In genomic region chrX:70452143-70452733, GRCh38 we compare ENCODE assay signal across 8 cellular contexts. TPM values are rescaled to one million over a fixed set of nuclear protein-coding genes. Genes with fewer than 3 reads are reported as not detected.
A peak's percentile ranks its signal among the peaks of the same experiment; 100 is the strongest.
DNase-seq lines count a peak whose midpoint lies in the region; ATAC-seq and TF ChIP-seq lines count a peak whose summit lies in the region.

No MANE protein-coding gene starts in this region.

- H3K23ac ChIP-seq in mesenchymal stem cell (ENCODE audit: low read length in 2 of 2), result no peak overlapping the region

- CTCF ChIA-PET in HEK293 (lab: Yijun Ruan, JAX), result interaction anchor here (0.6 to 7.8 kb wide), 10 partner anchors 10 to 508 kb away, joined by 3 to 48 read pairs (median 4); no protein-coding TSS in a partner anchor

- H3K9me3 ChIP-seq in HEK293 (ENCODE audit: control insufficient read depth, insufficient read depth, low read depth, low read length) (no peaks in the 10 kb centered on the region), mesenchymal stem cell (ENCODE audit: control insufficient read depth, low read length) (no peaks in the 10 kb centered on the region)

- H3K4me3 ChIP-seq in HEK293 (ENCODE audit: low read depth, low read length) (peak overlapping the region; percentile 39), mesenchymal stem cell (ENCODE audit: insufficient read depth in 1 of 2, low read depth in 1 of 2, low read length in 2 of 2) (peak overlapping the region; percentile 60 to 76)

- 1% methylated on average over 39 of the region's 39 CpGs for WGBS in mesenchymal stem cell

- peak overlapping the region; percentile 74 for H3K9ac ChIP-seq in mesenchymal stem cell (ENCODE audit: low read length)

- peak overlapping the region; percentile 74 for H3K4me2 ChIP-seq in mesenchymal stem cell (ENCODE audit: low read length, poor library complexity, severe bottlenecking)

- no peak overlapping the region for H2AFZ ChIP-seq in mesenchymal stem cell (ENCODE audit: low read depth, low read length)

- H4K8ac ChIP-seq in mesenchymal stem cell (ENCODE audit: low read length), result peak overlapping the region; percentile 85

- H3K36me3 ChIP-seq in HEK293 (ENCODE audit: control insufficient read depth in 2 of 2, insufficient read depth in 1 of 2, low read length in 2 of 2) (peaks cover 0 to 6% of the 10 kb centered on the region in 2 experiments; a peak in 1 of 3 replicates), mesenchymal stem cell (ENCODE audit: control insufficient read depth in 1 of 2, insufficient read depth in 2 of 2, low read depth in 1 of 2, low read length in 2 of 2) (no peaks in the 10 kb centered on the region)

- peak overlapping the region; percentile 49 for H2BK120ac ChIP-seq in mesenchymal stem cell (ENCODE audit: low read depth, low read length)

- peaks cover 4 to 32% of the 10 kb centered on the region in 2 experiments for H3K27me3 ChIP-seq in mesenchymal stem cell (ENCODE audit: control insufficient read depth in 1 of 2, insufficient read depth in 1 of 2, low read length in 2 of 2)

- ATAC-seq in stimulated activated naive CD8-positive, alpha-beta T cell treated with anti-CD3 and anti-CD28 coated beads, Interleukin-15, Interleukin-2, amounts not matched to agents 100 U/mL and 50 U/mL, for 24 hours, result peak; percentile 34
- no peak for ATAC-seq in HG03565 (IDR thresholded peaks at IDR 0.05; ENCODE audit: unreplicated experiment)

- POLR2A ChIA-PET in HEK293 (lab: Yijun Ruan, JAX), result interaction anchor here (0.6 to 1.0 kb wide), 3 partner anchors 17 to 162 kb away, joined by 3 to 4 read pairs (median 3); partner anchors contain the start of genes KIF4A and PDZD11

- no peak; the same call in 1 of the 2 replicates for TF ChIP-seq CTCF in HEK293 (tag by site-specific recombination; IDR thresholded peaks at IDR 0.05)

- H3K14ac ChIP-seq in mesenchymal stem cell (ENCODE audit: low read length in 2 of 2), result no peak overlapping the region

- H3K4me1 ChIP-seq in HEK293 (ENCODE audit: control insufficient read depth, insufficient read depth, low read length) (no peaks in the 10 kb centered on the region; the same call in 1 of the 2 replicates), mesenchymal stem cell (ENCODE audit: control insufficient read depth, insufficient read depth, low read depth, low read length) (peaks cover 5% of the 10 kb centered on the region)

- H2BK5ac ChIP-seq in mesenchymal stem cell (ENCODE audit: low read depth, low read length, poor library complexity, severe bottlenecking), result peak overlapping the region; percentile 19

- H3K27ac ChIP-seq in HEK293 (ENCODE audit: extremely low read depth, low read depth, low read length) (peak overlapping the region; percentile 48; the same call in 1 of the 2 replicates), mesenchymal stem cell (ENCODE audit: low read length, poor library complexity, severe bottlenecking) (no peak overlapping the region)

- H2BK12ac ChIP-seq in mesenchymal stem cell (ENCODE audit: low read length in 2 of 2), result no peak overlapping the region

- no peak overlapping the region for H2AK5ac ChIP-seq in mesenchymal stem cell (ENCODE audit: low read length, severe bottlenecking)

- no peak overlapping the region for H2BK15ac ChIP-seq in mesenchymal stem cell (ENCODE audit: low read depth, poor library complexity, severe bottlenecking)

- H3K18ac ChIP-seq in mesenchymal stem cell (ENCODE audit: low read depth in 1 of 2, low read length in 2 of 2), result peak overlapping the region; percentile 37 to 62

- H4K91ac ChIP-seq in mesenchymal stem cell (ENCODE audit: low read length), result peak overlapping the region; percentile 50

- peak overlapping the region; percentile 75 to 79 for H3K4ac ChIP-seq in mesenchymal stem cell (ENCODE audit: low read depth in 1 of 2, low read length in 2 of 2)

- no peaks in the 10 kb centered on the region for H3K79me1 ChIP-seq in mesenchymal stem cell (replicated peaks; ENCODE audit: low read length, poor library complexity, severe bottlenecking)

- DNase-seq in GM03348 (ENCODE audit: low spot score), result peak; percentile 79
- peak; percentile 12 for DNase-seq in NCI-H1436 treated with DMSO at 0.1 percent for 48 hours (lab: John Stamatoyannopoulos, UW)
- DNase-seq in activated CD4-positive, alpha-beta T cell treated with anti-CD3 and anti-CD28 coated beads for 48 hours, result peak; percentile 67
- peak; percentile 68 for DNase-seq in ecto neural progenitor cell (ENCODE audit: low spot score)
- DNase-seq in mesenchymal stem cell, result peak; percentile 46
- peak; percentile 64 for DNase-seq in stimulated activated naive CD8-positive, alpha-beta T cell treated with anti-CD3 and anti-CD28 coated beads, Interleukin-15, Interleukin-2, amounts not matched to agents 100 U/mL and 50 U/mL, for 24 hours

TF ChIP-seq in HEK293, 187 proteins besides CTCF, POLR2A, EP300 and RAD21 (continues in another document):
- TF ChIP-seq SP2 (tag by site-specific recombination; IDR thresholded peaks at IDR 0.05) (peak; percentile 66), ZBTB11 (tag by site-specific recombination; conservative IDR thresholded peaks at IDR 0.05; ENCODE audit: low read depth) (peak; percentile 65), ELK4 (IDR thresholded peaks at IDR 0.05; ENCODE audit: borderline replicate concordance, low read depth, low read length) (no peak), ZNF2 (tag by site-specific recombination; IDR thresholded peaks at IDR 0.05) (no peak), ZBTB20 (tag by site-specific recombination; IDR thresholded peaks at IDR 0.05) (peak; percentile 45; the same call in 1 of the 2 replicates), SP3 (tag by site-specific recombination; IDR thresholded peaks at IDR 0.05) (peak; percentile 34), BCL6B (tag by site-specific recombination; IDR thresholded peaks at IDR 0.05) (no peak), ZNF692 (tag by site-specific recombination; IDR thresholded peaks at IDR 0.05) (no peak; the same call in 1 of the 2 replicates), ZNF184 (tag by site-specific recombination; IDR thresholded peaks at IDR 0.05) (no peak)

RNA-seq across cellular contexts. Expression of gene DLG3, which starts 7.6 kb away (rescaled TPM):
- 18.9 TPM for polyA plus RNA-seq in mesenchymal stem cell (2013, experiment 1 of 2)
- polyA plus RNA-seq in mesenchymal stem cell (2013, experiment 2 of 2), result 18.3 TPM

RNA-seq across cellular contexts. Expression of gene GDPD2, which starts 29.1 kb away (rescaled TPM):
- polyA plus RNA-seq in mesenchymal stem cell (2013, experiment 1 of 2), result not detected
- not detected for polyA plus RNA-seq in mesenchymal stem cell (2013, experiment 2 of 2)

Comparison
In these comparisons a context has a peak if more than half of its experiments do, and no peak if none do; other contexts are left out.
1. DNase-seq: peak in every context shown above with its lines; median percentile 79 in GM03348; 68 in ecto neural progenitor cell; 67 in activated CD4-positive, alpha-beta T cell treated with anti-CD3 and anti-CD28 coated beads for 48 hours; 64 in stimulated activated naive CD8-positive, alpha-beta T cell treated with anti-CD3 and anti-CD28 coated beads, Interleukin-15, Interleukin-2, amounts not matched to agents 100 U/mL and 50 U/mL, for 24 hours; 46 in mesenchymal stem cell; 12 in NCI-H1436 treated with DMSO at 0.1 percent for 48 hours.